In the genomic region with DNA sequence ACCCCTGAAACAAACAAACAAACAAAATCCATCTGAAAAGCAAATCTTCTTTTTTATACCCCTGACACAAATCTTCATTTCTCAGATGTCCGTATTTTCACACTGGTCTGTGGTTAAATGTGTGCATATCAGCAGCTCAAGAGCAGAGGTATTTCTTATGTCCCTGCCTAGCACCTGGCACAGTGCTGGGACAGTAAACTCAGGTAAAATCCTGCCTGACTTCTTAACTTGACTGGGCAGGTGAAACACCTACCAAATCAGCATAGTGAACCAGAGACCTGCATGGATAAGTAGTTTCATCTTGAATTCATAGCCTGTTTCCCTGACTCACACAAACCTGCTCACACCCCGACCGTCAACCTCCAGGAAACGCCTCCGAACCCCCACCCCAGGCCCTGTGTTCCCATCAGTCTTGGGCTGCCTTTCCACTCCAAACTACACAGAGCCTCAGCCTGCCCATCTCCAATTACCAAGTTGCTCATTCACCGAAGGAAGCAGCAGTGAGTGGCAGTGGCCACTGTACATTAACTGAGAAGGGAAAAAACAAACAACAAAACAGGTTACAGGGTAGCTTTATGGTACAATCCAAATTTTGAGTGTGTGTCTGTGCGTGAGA, we compare ENCODE assay signal across 25 cellular contexts.
A peak's percentile ranks its signal among the peaks of the same experiment; 100 is the strongest.
DNase-seq lines count a peak whose midpoint lies in the region; ATAC-seq and TF ChIP-seq lines count a peak whose summit lies in the region.
"Had no signal": no experiment of that assay in that cellular context is flagged by ENCODE, and none has a peak within 500 bp of the region (broad histone marks: within the 10 kb centered on the region; RNA-seq: fewer than 3 reads in every experiment).

No MANE protein-coding gene starts in this region.

- H3K4me1 Mint-ChIP-seq in neural progenitor cell: no peaks in the 10 kb centered on the region
- H3K4me1 Mint-ChIP-seq: central memory CD8-positive, alpha-beta T cell had no signal

- H3K79me2 ChIP-seq in neural progenitor cell (ENCODE audit: low read depth): no peaks in the 10 kb centered on the region

- no peak for DNase-seq in left ventricle myocardium inferior
- DNase-seq in left ventricle myocardium superior: no peak
- DNase-seq in foreskin keratinocyte: peak in 1 of 2 donors; percentile 25
- peak; percentile 23 for DNase-seq in neural progenitor cell (ENCODE audit: low spot score)
- no peak for DNase-seq in NK-92 (lab: John Stamatoyannopoulos, UW; ENCODE audit: unreplicated experiment)
- DNase-seq in GM19238 (ENCODE audit: insufficient read length, low spot score): no peak
- DNase-seq in activated CD4-positive, alpha-beta T cell treated with anti-CD3 and anti-CD28 coated beads, Interleukin-2, amount 50 U/mL, for 4 hours: no peak
- DNase-seq in left colon: no peak
- DNase-seq: activated CD4-positive, alpha-beta T cell treated with anti-CD3 and anti-CD28 coated beads for 1 hour; activated effector memory CD4-positive, alpha-beta T cell treated with anti-CD3 and anti-CD28 coated beads, Interleukin-2, amount 50 U/mL, for 16 hours; AML-193; CD4-positive, alpha-beta T cell; GOT3; NCI-H1092 treated with DMSO at 0.1 percent for 48 hours; NCI-H187 treated with DMSO at 0.1 percent for 48 hours; NCI-H82; occipital lobe; SK-N-SH; stimulated activated naive CD8-positive, alpha-beta T cell treated with anti-CD3 and anti-CD28 coated beads, Interleukin-15, Interleukin-2, amounts not matched to agents 100 U/mL and 50 U/mL, for 24 hours had no signal

- peak overlapping the region; percentile 12 for H3K27ac ChIP-seq in left ventricle myocardium inferior (replicated peaks)
- H3K27ac ChIP-seq in foreskin keratinocyte: no peak overlapping the region
- H3K27ac ChIP-seq in neural progenitor cell: no peak overlapping the region
- H3K27ac ChIP-seq: A549 had no signal

- peaks cover 22% of the 10 kb centered on the region for H3K36me3 Mint-ChIP-seq in neural progenitor cell

- H3K27me3 Mint-ChIP-seq in neural progenitor cell (ENCODE audit: insufficient read depth, low read depth): no peaks in the 10 kb centered on the region
- H3K27me3 Mint-ChIP-seq: central memory CD8-positive, alpha-beta T cell had no signal

- H4K20me1 ChIP-seq in neural progenitor cell (ENCODE audit: low read depth): no peaks in the 10 kb centered on the region

- H3K9me3 ChIP-seq in left ventricle myocardium inferior (replicated peaks): peaks cover 10% of the 10 kb centered on the region
- H3K9me3 ChIP-seq in neural progenitor cell (ENCODE audit: low read depth): peaks cover 6% of the 10 kb centered on the region
- H3K9me3 ChIP-seq: uterus had no signal

- intact Hi-C loops in left ventricle myocardium inferior (cut with micrococcal nuclease): no loop called here
- intact Hi-C loops in left ventricle myocardium superior (cut with micrococcal nuclease): no loop called here
- intact Hi-C loops in left colon (cut with DNase I, micrococcal nuclease): no loop called here

- no peak overlapping the region for H3K4me2 ChIP-seq in neural progenitor cell
- H3K4me2 ChIP-seq: A549, SK-N-SH had no signal

- H3K27me3 ChIP-seq in left ventricle myocardium inferior (ENCODE audit: low read depth): no peaks in the 10 kb centered on the region
- no peaks in the 10 kb centered on the region for H3K27me3 ChIP-seq in foreskin keratinocyte
- no peaks in the 10 kb centered on the region for H3K27me3 ChIP-seq in neural progenitor cell
- H3K27me3 ChIP-seq: uterus had no signal

- H3K9me3 Mint-ChIP-seq in neural progenitor cell: no peaks in the 10 kb centered on the region
- H3K9me3 Mint-ChIP-seq: CD4-positive, alpha-beta T cell; central memory CD8-positive, alpha-beta T cell; T-helper 1 cell treated with Interleukin-12 subunit alpha and Interleukin-12 subunit beta and Interleukin-4 antibody, amounts not matched to agents 30 μg/mL and 1 μg/mL, for 36 hours had no signal

- H3K4me1 ChIP-seq in left ventricle myocardium inferior (peaks cover 9% of the 10 kb centered on the region), foreskin keratinocyte (no peaks in the 10 kb centered on the region), neural progenitor cell (no peaks in the 10 kb centered on the region)
- H3K4me1 ChIP-seq: uterus had no signal

- H3K4me3 ChIP-seq in left ventricle myocardium inferior (no peak overlapping the region), neural progenitor cell (no peak overlapping the region)
- H3K4me3 ChIP-seq: A549, GM12878, uterus had no signal

- H2AFZ ChIP-seq in neural progenitor cell (replicated peaks): no peak overlapping the region

- peak overlapping the region; percentile 40 for H3K27ac Mint-ChIP-seq in neural progenitor cell
- H3K27ac Mint-ChIP-seq: CD4-positive, alpha-beta T cell; memory B cell; T-helper 1 cell treated with Interleukin-12 subunit alpha and Interleukin-12 subunit beta and Interleukin-4 antibody, amounts not matched to agents 30 μg/mL and 1 μg/mL, for 36 hours had no signal

- TF ChIP-seq CTCF in left ventricle myocardium inferior (IDR thresholded peaks at IDR 0.05; ENCODE audit: borderline replicate concordance) (no peak), foreskin keratinocyte (conservative IDR thresholded peaks at IDR 0.05) (no peak), neural progenitor cell (IDR thresholded peaks at IDR 0.05) (no peak)

- ATAC-seq in left ventricle myocardium superior (no peak), foreskin keratinocyte (peak; percentile 38), left colon (no peak)
- ATAC-seq: A549; GM12878; stimulated activated naive CD8-positive, alpha-beta T cell treated with anti-CD3 and anti-CD28 coated beads, Interleukin-15, Interleukin-2, amounts not matched to agents 100 U/mL and 50 U/mL, for 24 hours had no signal

- H3F3A ChIP-seq in neural progenitor cell (ENCODE audit: low read depth): no peaks in the 10 kb centered on the region

- no peak overlapping the region for H3K9ac ChIP-seq in neural progenitor cell
- H3K9ac ChIP-seq: SK-N-SH had no signal

- no peak overlapping the region for H3K4me3 Mint-ChIP-seq in neural progenitor cell
- H3K4me3 Mint-ChIP-seq: CD4-positive, alpha-beta T cell; central memory CD8-positive, alpha-beta T cell; memory B cell; T-helper 1 cell treated with Interleukin-12 subunit alpha and Interleukin-12 subunit beta and Interleukin-4 antibody, amounts not matched to agents 30 μg/mL and 1 μg/mL, for 36 hours had no signal

- H3K36me3 ChIP-seq in left ventricle myocardium inferior: no peaks in the 10 kb centered on the region
- H3K36me3 ChIP-seq in neural progenitor cell: no peaks in the 10 kb centered on the region
- H3K36me3 ChIP-seq: uterus had no signal
